Comparison of ENCODE assay signal across 8 cellular contexts in the genomic region with DNA sequence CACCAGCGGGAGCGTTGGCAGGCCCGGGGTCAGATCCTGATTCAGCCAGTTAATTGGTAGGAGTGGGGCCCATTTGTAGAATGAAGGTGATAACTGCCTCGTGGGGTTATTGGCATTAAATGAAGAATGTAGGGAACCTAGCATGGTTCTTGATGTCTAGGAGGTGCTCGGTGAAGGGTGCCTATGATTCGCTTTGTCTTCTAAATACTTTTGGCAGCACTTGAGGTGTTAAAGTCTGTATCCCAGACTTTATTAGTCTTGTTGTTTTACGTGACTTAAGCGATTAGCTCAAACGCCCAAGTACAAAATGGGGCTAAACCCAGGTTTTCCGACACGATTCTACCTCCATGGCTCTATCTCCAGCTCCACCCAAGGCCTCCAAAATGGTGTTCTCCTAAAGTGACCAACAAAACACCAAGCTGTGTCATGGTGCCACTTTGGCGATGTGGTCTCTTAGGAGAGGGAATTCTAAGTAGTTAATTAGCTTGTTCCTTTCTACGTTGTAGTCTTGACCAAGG. TPM values are rescaled to one million over a fixed set of nuclear protein-coding genes. Genes with fewer than 3 reads are reported as not detected.
A peak's percentile ranks its signal among the peaks of the same experiment; 100 is the strongest.
DNase-seq lines count a peak whose midpoint lies in the region; ATAC-seq, FAIRE-seq and TF ChIP-seq lines count a peak whose summit lies in the region.

No MANE protein-coding gene starts in this region.

- DNase-seq in stimulated activated naive CD8-positive, alpha-beta T cell treated with anti-CD3 and anti-CD28 coated beads, Interleukin-15, Interleukin-2, amounts not matched to agents 100 U/mL and 50 U/mL, for 24 hours = no peak
- DNase-seq in bronchial epithelial cell (ENCODE audit: low read depth) (no peak), mesothelial cell of epicardium (ENCODE audit: low spot score in 2 of 2, unreplicated experiment in 2 of 2) (no peak), aorta (no peak), urothelium cell line (ENCODE audit: low spot score) (no peak)

- H3K36me3 ChIP-seq in bronchial epithelial cell (ENCODE audit: control insufficient read depth, insufficient read depth, low read length) = peaks cover 5% of the 10 kb centered on the region
- no peaks in the 10 kb centered on the region for H3K36me3 ChIP-seq in aorta (ENCODE audit: control insufficient read depth in 1 of 2, insufficient read depth in 2 of 2, low read length in 1 of 2)

- H3K4me3 Mint-ChIP-seq in stimulated activated naive CD8-positive, alpha-beta T cell treated with anti-CD3 and anti-CD28 coated beads, Interleukin-15, Interleukin-2, amounts not matched to agents 100 ng/mL and 50 ng/mL, for 24 hours = peak overlapping the region; percentile 79
- H3K4me3 Mint-ChIP-seq in mesothelial cell of epicardium = peak overlapping the region; percentile 73

- no peaks in the 10 kb centered on the region for H3K27me3 Mint-ChIP-seq in stimulated activated naive CD8-positive, alpha-beta T cell treated with anti-CD3 and anti-CD28 coated beads, Interleukin-15, Interleukin-2, amounts not matched to agents 100 ng/mL and 50 ng/mL, for 24 hours
- no peaks in the 10 kb centered on the region for H3K27me3 Mint-ChIP-seq in mesothelial cell of epicardium (ENCODE audit: low read depth)

- H3K9me3 Mint-ChIP-seq in stimulated activated naive CD8-positive, alpha-beta T cell treated with anti-CD3 and anti-CD28 coated beads, Interleukin-15, Interleukin-2, amounts not matched to agents 100 ng/mL and 50 ng/mL, for 24 hours = no peaks in the 10 kb centered on the region
- no peaks in the 10 kb centered on the region for H3K9me3 Mint-ChIP-seq in mesothelial cell of epicardium

- intact Hi-C loops in aorta (cut with DNase I) = loop anchor here in 1 of 2 donors (5.0 to 10.0 kb wide), 2 partner anchors 37 to 159 kb away; no protein-coding TSS in a partner anchor

- H3K4me3 ChIP-seq in bronchial epithelial cell (ENCODE audit: low read depth, low read length) = peak overlapping the region; percentile 47
- H3K4me3 ChIP-seq in aorta (ENCODE audit: low read length in 2 of 2) = peak overlapping the region; percentile 77 to 100

- 33 to 35% methylated on average over 13 of the region's 13 CpGs for WGBS in aorta, 2 donors

- no peaks in the 10 kb centered on the region for H3K27me3 ChIP-seq in bronchial epithelial cell (ENCODE audit: control insufficient read depth, insufficient read depth, low read length)
- H3K27me3 ChIP-seq in aorta (ENCODE audit: control insufficient read depth in 1 of 2, insufficient read depth in 2 of 2, low read length in 1 of 2) = no peaks in the 10 kb centered on the region

- ATAC-seq in stimulated activated naive CD8-positive, alpha-beta T cell treated with anti-CD3 and anti-CD28 coated beads, Interleukin-15, Interleukin-2, amounts not matched to agents 100 U/mL and 50 U/mL, for 24 hours = no peak
- ATAC-seq in aorta (ENCODE audit: low FRiP score) (no peak), HG03442 (IDR thresholded peaks at IDR 0.05; ENCODE audit: unreplicated experiment) (no peak), HG03039 (IDR thresholded peaks at IDR 0.05; ENCODE audit: unreplicated experiment) (no peak)

- H3K9me3 ChIP-seq in aorta (ENCODE audit: control insufficient read depth, low read length) = no peaks in the 10 kb centered on the region

- H3K36me3 Mint-ChIP-seq in stimulated activated naive CD8-positive, alpha-beta T cell treated with anti-CD3 and anti-CD28 coated beads, Interleukin-15, Interleukin-2, amounts not matched to agents 100 ng/mL and 50 ng/mL, for 24 hours (ENCODE audit: low read depth) = peaks cover 13% of the 10 kb centered on the region
- peaks cover 9% of the 10 kb centered on the region for H3K36me3 Mint-ChIP-seq in mesothelial cell of epicardium

- FAIRE-seq in bronchial epithelial cell (lab: Jason Lieb, UNC) (no peak), urothelium cell line (lab: Jason Lieb, UNC) (no peak)

- no peak for TF ChIP-seq CTCF in bronchial epithelial cell (IDR thresholded peaks at IDR 0.05; ENCODE audit: insufficient read depth, low read length, severe bottlenecking)
- TF ChIP-seq CTCF in mesothelial cell of epicardium (IDR thresholded peaks at IDR 0.05; ENCODE audit: unreplicated experiment) = no peak

- peak overlapping the region; percentile 84 for H3K27ac Mint-ChIP-seq in stimulated activated naive CD8-positive, alpha-beta T cell treated with anti-CD3 and anti-CD28 coated beads, Interleukin-15, Interleukin-2, amounts not matched to agents 100 ng/mL and 50 ng/mL, for 24 hours
- H3K27ac Mint-ChIP-seq in mesothelial cell of epicardium = peak overlapping the region; percentile 90

- peaks cover 2 to 9% of the 10 kb centered on the region in 2 donors for H3K4me1 ChIP-seq in aorta (ENCODE audit: control insufficient read depth in 1 of 2, insufficient read depth in 2 of 2, low read length in 2 of 2)

- H3K27ac ChIP-seq in aorta (ENCODE audit: low read depth in 1 of 2, low read length in 2 of 2) = peak overlapping the region; percentile 97 to 99

- peaks cover 32% of the 10 kb centered on the region for H3K4me1 Mint-ChIP-seq in stimulated activated naive CD8-positive, alpha-beta T cell treated with anti-CD3 and anti-CD28 coated beads, Interleukin-15, Interleukin-2, amounts not matched to agents 100 ng/mL and 50 ng/mL, for 24 hours (ENCODE audit: low read depth)
- peaks cover 31% of the 10 kb centered on the region for H3K4me1 Mint-ChIP-seq in mesothelial cell of epicardium

RNA-seq across cellular contexts. Expression of gene PPP4R1, which starts 1.0 kb away (rescaled TPM):
- total RNA-seq in bronchial epithelial cell (187 and 199 TPM in 2 replicates), mesothelial cell of epicardium (112 to 116 TPM (median 115 TPM) in 3 replicates), aorta (100 to 1,000 TPM; 119 to 121 TPM)
- polyA plus RNA-seq in aorta = 10 to 100 TPM; 36.6 to 38.4 TPM
